In the genomic region with DNA sequence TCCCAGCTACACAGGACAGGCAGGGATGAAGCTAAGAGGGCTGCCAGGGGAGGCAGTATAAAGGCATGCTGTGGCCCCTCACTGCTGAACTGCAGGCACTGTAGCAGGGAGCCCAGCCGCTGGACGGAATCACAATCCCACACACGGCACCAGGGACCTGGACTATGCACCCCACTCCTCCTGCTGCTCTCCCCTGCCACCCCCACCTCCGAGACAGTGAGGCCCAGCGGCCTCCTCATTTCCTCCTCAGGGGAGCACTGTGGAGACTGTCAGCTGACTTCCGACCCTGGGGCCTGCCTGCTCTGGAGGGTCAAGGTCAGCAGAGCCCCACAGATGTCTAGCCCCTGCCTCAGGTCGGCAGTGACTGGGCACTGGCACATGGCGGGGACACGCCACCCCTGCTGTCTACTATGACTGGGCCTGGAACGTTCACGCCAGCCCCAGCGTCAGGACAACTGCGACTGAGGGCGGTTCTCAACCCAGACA, we compare ENCODE assay signal across 12 cellular contexts.
A peak's percentile ranks its signal among the peaks of the same experiment; 100 is the strongest.
DNase-seq lines count a peak whose midpoint lies in the region; ATAC-seq and TF ChIP-seq lines count a peak whose summit lies in the region.
"Had no signal": no experiment of that assay in that cellular context is flagged by ENCODE, and none has a peak within 500 bp of the region (broad histone marks: within the 10 kb centered on the region; RNA-seq: fewer than 3 reads in every experiment).

No MANE protein-coding gene starts in this region.

- intact Hi-C loops in heart left ventricle (cut with DNase I), result no loop called here
- intact Hi-C loops in cardiac septum (cut with DNase I), result no loop called here

- H3K4me1 Mint-ChIP-seq in activated CD8-positive, alpha-beta T cell treated with anti-CD3 and anti-CD28 coated beads, Interleukin-2, amount 10 ng/mL, durations not matched to agents 7 days and 5 days (ENCODE audit: low read depth), result peaks cover 74% of the 10 kb centered on the region

- H3K4me3 ChIP-seq in heart left ventricle, result no peak overlapping the region
- no peak overlapping the region for H3K4me3 ChIP-seq in mucosa of rectum (ENCODE audit: low read length in 2 of 2)
- H3K4me3 ChIP-seq: GM23248 had no signal

- POLR2A ChIA-PET in activated CD8-positive, alpha-beta T cell treated with anti-CD3 and anti-CD28 coated beads, Interleukin-2, amount 10 ng/mL, durations not matched to agents 7 days and 5 days (lab: Charles Lee), result interaction anchor here (0.6 kb wide), 1 partner anchor 75 kb away, joined by 3 read pairs; no protein-coding TSS in a partner anchor

- no peak for TF ChIP-seq POLR2A in heart left ventricle (IDR thresholded peaks at IDR 0.05)

- no peak overlapping the region for H3K9ac ChIP-seq in mucosa of rectum (ENCODE audit: low read depth in 1 of 2, low read length in 2 of 2)
- H3K9ac ChIP-seq: GM23248 had no signal

- WGBS in heart left ventricle, 4 donors, result 70 to 98% (median 84%) methylated on average over 5 to 14 of the region's 14 CpGs

- no peaks in the 10 kb centered on the region for H3K9me3 ChIP-seq in heart left ventricle
- no peaks in the 10 kb centered on the region for H3K9me3 ChIP-seq in mucosa of rectum (ENCODE audit: control insufficient read depth in 2 of 2, low read length in 2 of 2)

- no peaks in the 10 kb centered on the region for H3K9me3 Mint-ChIP-seq in activated CD8-positive, alpha-beta T cell treated with anti-CD3 and anti-CD28 coated beads, Interleukin-2, amount 10 ng/mL, durations not matched to agents 7 days and 5 days (ENCODE audit: insufficient read depth)

- H3K36me3 Mint-ChIP-seq in activated CD8-positive, alpha-beta T cell treated with anti-CD3 and anti-CD28 coated beads, Interleukin-2, amount 10 ng/mL, durations not matched to agents 7 days and 5 days (ENCODE audit: low read depth), result peaks cover 19% of the 10 kb centered on the region

- H3K27ac ChIP-seq in heart left ventricle (peak overlapping the region in 9 of 12 donors; percentile 7 to 97 (median 53)), mucosa of rectum (ENCODE audit: low read depth in 2 of 2, low read length in 2 of 2) (peak overlapping the region; percentile 4 to 61)
- H3K27ac ChIP-seq: GM23248 had no signal

- peaks cover 50 to 100% (median 87%) of the 10 kb centered on the region in 12 donors for H3K4me1 ChIP-seq in heart left ventricle
- peaks cover 30 to 50% of the 10 kb centered on the region in 2 donors for H3K4me1 ChIP-seq in mucosa of rectum (ENCODE audit: control insufficient read depth in 2 of 2, insufficient read depth in 2 of 2, low read length in 2 of 2)

- DNase-seq in heart left ventricle (peak in 2 of 5 donors; percentile 17 to 30), cardiac septum (ENCODE audit: low spot score) (no peak)
- DNase-seq in activated CD8-positive, alpha-beta T cell treated with anti-CD3 and anti-CD28 coated beads, Interleukin-2, amount 10 ng/mL, durations not matched to agents 7 days and 5 days, result no peak
- DNase-seq in stimulated activated naive CD8-positive, alpha-beta T cell treated with anti-CD3 and anti-CD28 coated beads, Interleukin-15, Interleukin-2, amounts not matched to agents 100 U/mL and 50 U/mL, for 24 hours, result no peak
- DNase-seq: GM23248, KG1 had no signal

- ATAC-seq in heart left ventricle (no peak), HG03135 (IDR thresholded peaks at IDR 0.05; ENCODE audit: unreplicated experiment) (no peak), GM21786 (IDR thresholded peaks at IDR 0.05; ENCODE audit: unreplicated experiment) (no peak), GM19463 (IDR thresholded peaks at IDR 0.05; ENCODE audit: unreplicated experiment) (no peak)
- ATAC-seq in activated CD8-positive, alpha-beta T cell treated with anti-CD3 and anti-CD28 coated beads, Interleukin-2, amount 10 ng/mL, durations not matched to agents 7 days and 5 days, result no peak
- no peak for ATAC-seq in stimulated activated naive CD8-positive, alpha-beta T cell treated with anti-CD3 and anti-CD28 coated beads, Interleukin-15, Interleukin-2, amounts not matched to agents 100 U/mL and 50 U/mL, for 24 hours
- ATAC-seq: left lobe of liver had no signal

- no peaks in the 10 kb centered on the region for H3K27me3 ChIP-seq in heart left ventricle
- no peaks in the 10 kb centered on the region for H3K27me3 ChIP-seq in mucosa of rectum (ENCODE audit: control insufficient read depth in 2 of 2, insufficient read depth in 2 of 2, low read length in 2 of 2)

- peak overlapping the region; percentile 84 for H3K27ac Mint-ChIP-seq in activated CD8-positive, alpha-beta T cell treated with anti-CD3 and anti-CD28 coated beads, Interleukin-2, amount 10 ng/mL, durations not matched to agents 7 days and 5 days

- no peaks in the 10 kb centered on the region for H3K27me3 Mint-ChIP-seq in activated CD8-positive, alpha-beta T cell treated with anti-CD3 and anti-CD28 coated beads, Interleukin-2, amount 10 ng/mL, durations not matched to agents 7 days and 5 days (ENCODE audit: low read depth)
- H3K27me3 Mint-ChIP-seq: activated naive CD8-positive, alpha-beta T cell had no signal

- CTCF ChIA-PET in activated CD8-positive, alpha-beta T cell treated with anti-CD3 and anti-CD28 coated beads, Interleukin-2, amount 10 ng/mL, durations not matched to agents 7 days and 5 days (lab: Charles Lee), result interaction anchor here (0.7 to 5.5 kb wide), 4 partner anchors 8 to 90 kb away, joined by 3 to 63 read pairs (median 28); no protein-coding TSS in a partner anchor

- H3K36me3 ChIP-seq in heart left ventricle (peaks cover 0 to 11% (median 0%) of the 10 kb centered on the region in 9 donors), mucosa of rectum (ENCODE audit: control insufficient read depth in 2 of 2, insufficient read depth in 2 of 2, low read length in 2 of 2) (peaks cover 5 to 14% of the 10 kb centered on the region in 2 donors)

- no peak overlapping the region for H3K4me3 Mint-ChIP-seq in activated CD8-positive, alpha-beta T cell treated with anti-CD3 and anti-CD28 coated beads, Interleukin-2, amount 10 ng/mL, durations not matched to agents 7 days and 5 days

- no peak for TF ChIP-seq CTCF in heart left ventricle (IDR thresholded peaks at IDR 0.05)
